ENCODE assay signal across 8 cellular contexts in the genomic region with DNA sequence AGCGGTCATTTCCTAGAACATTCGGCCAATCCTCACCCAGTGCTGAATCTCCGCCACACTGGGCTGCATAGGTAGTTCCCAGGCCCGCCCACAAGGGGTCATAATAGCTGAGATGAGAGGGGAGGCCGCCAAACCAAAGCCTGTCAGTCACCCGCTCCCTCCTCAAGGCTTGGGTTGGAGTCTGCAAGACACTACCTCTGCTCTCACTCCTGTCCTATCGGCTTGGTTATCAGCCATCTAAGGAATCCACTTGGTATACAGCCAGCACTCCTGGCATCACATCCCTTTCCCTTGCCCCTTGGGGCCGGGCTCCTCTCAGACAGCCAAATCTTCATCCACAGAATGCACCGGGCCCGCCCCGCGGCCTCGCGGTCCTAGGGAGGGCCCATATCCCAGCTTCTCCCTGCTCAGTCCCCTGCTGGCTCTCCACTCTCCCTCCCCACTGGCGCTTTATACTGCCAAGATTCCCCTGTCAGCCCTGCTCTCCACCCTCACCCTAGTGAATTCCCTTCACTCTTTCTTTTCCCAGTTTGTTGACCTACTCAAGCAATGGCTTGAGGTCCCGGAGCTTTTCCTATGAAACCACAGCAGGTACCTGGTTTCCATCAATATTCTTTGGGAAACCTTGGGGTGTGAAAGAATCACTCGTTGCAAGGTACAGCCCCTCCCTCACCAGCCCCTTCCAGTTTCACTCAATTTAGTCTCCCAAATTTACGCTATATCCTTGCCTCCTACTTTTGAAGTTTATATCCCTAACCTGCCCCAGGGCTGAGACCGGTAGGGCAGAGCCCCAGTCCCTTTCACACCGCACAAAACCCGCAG. TPM values are rescaled to one million over a fixed set of nuclear protein-coding genes. Genes with fewer than 3 reads are reported as not detected.
DNase-seq lines count a peak whose midpoint lies in the region; ATAC-seq, FAIRE-seq and TF ChIP-seq lines count a peak whose summit lies in the region.

No MANE protein-coding gene starts in this region.

- no peak overlapping the region for H3K4ac ChIP-seq in H9 (ENCODE audit: low read depth, low read length)

- no peak overlapping the region for H4K91ac ChIP-seq in H9 (ENCODE audit: insufficient read length, low read depth, low read length)

- peak overlapping the region; percentile 87 to 95 for H3K4me3 Mint-ChIP-seq in H9

- peak overlapping the region; percentile 95 for H3K4me2 ChIP-seq in H9 (ENCODE audit: insufficient read depth, insufficient read length, low read length)

- no peak overlapping the region for H2BK20ac ChIP-seq in H9 (ENCODE audit: low read depth, low read length, poor library complexity, severe bottlenecking)

- H3K79me2 ChIP-seq in H9 (ENCODE audit: insufficient read depth, low read length), result peaks cover 10% of the 10 kb centered on the region; the same call in 1 of the 2 replicates

- H2BK12ac ChIP-seq in H9 (ENCODE audit: insufficient read length, low read depth, low read length), result no peak overlapping the region

- H3K27ac ChIP-seq in H9 (ENCODE audit: insufficient read length, low read depth, low read length) (no peak overlapping the region), cingulate gyrus (ENCODE audit: low read depth, low read length) (peak overlapping the region; percentile 67)

- H2BK120ac ChIP-seq in H9 (ENCODE audit: low read depth, low read length, poor library complexity, severe bottlenecking), result no peak overlapping the region

- H3K79me1 ChIP-seq in H9 (ENCODE audit: insufficient read depth, low read depth, low read length, poor library complexity, severe bottlenecking), result peaks cover 3% of the 10 kb centered on the region

- H2AFZ ChIP-seq in H9 (ENCODE audit: low read length), result no peak overlapping the region

- peak overlapping the region in 2 of 3 experiments; percentile 65 to 88; a peak in 3 of 7 replicates for H3K27ac Mint-ChIP-seq in H9

- no peaks in the 10 kb centered on the region for H3K27me3 ChIP-seq in H9 (ENCODE audit: insufficient read depth, low read length)

- H4K20me1 ChIP-seq in H9 (ENCODE audit: control insufficient read depth, insufficient read depth, insufficient read length), result no peaks in the 10 kb centered on the region

- H3K23ac ChIP-seq in H9 (ENCODE audit: insufficient read length, low read depth, low read length), result no peak overlapping the region

- H4K8ac ChIP-seq in H9 (replicated peaks; ENCODE audit: insufficient read length, low read depth, low read length), result no peak overlapping the region

- no peaks in the 10 kb centered on the region for H3K27me3 Mint-ChIP-seq in H9 (ENCODE audit: low read depth)

- no peaks in the 10 kb centered on the region for H3K9me3 ChIP-seq in H9 (ENCODE audit: control insufficient read depth, low read depth, low read length)

- TF ChIP-seq CTCF in H9 (conservative IDR thresholded peaks at IDR 0.05), result peak; percentile 80

- peaks cover 11% of the 10 kb centered on the region for H3K23me2 ChIP-seq in H9 (ENCODE audit: insufficient read length, low read depth, low read length, poor library complexity, severe bottlenecking)

- H3K36me3 Mint-ChIP-seq in H9 (ENCODE audit: insufficient read depth in 1 of 3, low read depth in 3 of 3), result peaks cover 9 to 47% (median 18%) of the 10 kb centered on the region in 3 experiments; a peak in 6 of 7 replicates

- peaks cover 2% of the 10 kb centered on the region; the same call in 1 of the 2 replicates for H3K4me1 ChIP-seq in H9 (ENCODE audit: insufficient read depth, low read length)

- H3K56ac ChIP-seq in H9 (ENCODE audit: insufficient read length, low read depth, low read length), result no peak overlapping the region

- H3K4me1 Mint-ChIP-seq in H9, result peaks cover 27 to 38% of the 10 kb centered on the region in 2 experiments

- H4K5ac ChIP-seq in H9 (ENCODE audit: insufficient read length, low read depth, low read length), result no peak overlapping the region

- FAIRE-seq in G401.6 (lab: Jason Lieb, UNC), result peak; percentile 93

- no peak overlapping the region for H2BK5ac ChIP-seq in H9 (ENCODE audit: insufficient read length, low read length)

- no peak overlapping the region for H3K14ac ChIP-seq in H9 (ENCODE audit: insufficient read depth, low read length)

- intact Hi-C loops in left colon (cut with DNase I, micrococcal nuclease), result no loop called here

- DNase-seq in H9 (peak; percentile 96), NCI-H1105 (lab: John Stamatoyannopoulos, UW) (peak; percentile 26), left colon (peak; percentile 72 to 84)
- DNase-seq in stimulated activated CD4-positive, alpha-beta T cell treated with anti-CD3 and anti-CD28 coated beads, Interleukin-4, amount 100 ng/mL, for 1 hour, result peak; percentile 74

- no peak overlapping the region for H3K18ac ChIP-seq in H9 (ENCODE audit: insufficient read length, low read depth, low read length)

- no peak overlapping the region for H2AK5ac ChIP-seq in H9 (ENCODE audit: insufficient read length, low read length)

- H2BK15ac ChIP-seq in H9 (ENCODE audit: low read depth, low read length), result no peak overlapping the region

- peak; percentile 63 to 70 for ATAC-seq in activated CD4-positive, CD25-positive, alpha-beta regulatory T cell treated with anti-CD3 and anti-CD28 coated beads, Interleukin-2, amount 50 U/mL, for 24 hours
- ATAC-seq in left colon (peak; percentile 69), HG02840 (IDR thresholded peaks at IDR 0.05; ENCODE audit: low FRiP score, unreplicated experiment) (no peak)

- H3T11ph ChIP-seq in H9 (ENCODE audit: low read length), result no peak overlapping the region

- peak overlapping the region; percentile 62 for H3K9ac ChIP-seq in H9 (ENCODE audit: extremely low read depth, insufficient read length, low read length)

- no peaks in the 10 kb centered on the region for H3K9me3 Mint-ChIP-seq in H9

- no CpG with 5 or more reads among the region's 21 CpGs for WGBS in H9 (ENCODE audit: extremely low coverage, insufficient read length, low lambda C conversion rate)

RNA-seq across cellular contexts. Expression of a gene that starts 1.5 kb away (rescaled TPM):
- total RNA-seq in H9 (2021) (16.3 and 17.9 TPM in 2 replicates), left colon (1 to 10 TPM; 3.8 to 7.2 TPM)

RNA-seq across cellular contexts. Expression of a gene that starts 13.7 kb away (rescaled TPM):
- total RNA-seq in H9 (2021) (136 and 137 TPM in 2 replicates), left colon (10 to 100 TPM; 22.2 to 34.4 TPM)

RNA-seq across cellular contexts. Expression of a gene that starts 20.1 kb away (rescaled TPM):
- total RNA-seq in H9 (2021), result 4,581 and 4,651 TPM in 2 replicates
- total RNA-seq in left colon, result 1,000 to 10,000 TPM; 2,230 to 2,756 TPM

RNA-seq across cellular contexts. Expression of a gene that starts 52.8 kb away (rescaled TPM):
- total RNA-seq in H9 (2021) (334 and 346 TPM in 2 replicates), left colon (100 to 1,000 TPM; 142 to 157 TPM)

Comparison
In these comparisons a context has a peak if more than half of its experiments do, and no peak if none do; other contexts are left out.
1. DNase-seq: peak in every context shown above with its lines; median percentile 96 in H9; 78 in left colon; 74 in stimulated activated CD4-positive, alpha-beta T cell treated with anti-CD3 and anti-CD28 coated beads, Interleukin-4, amount 100 ng/mL, for 1 hour; 26 in NCI-H1105.